ENCODE assay signal across 22 cellular contexts in genomic region chr9:21830589-21830988, GRCh38. TPM values are rescaled to one million over a fixed set of nuclear protein-coding genes. Genes with fewer than 3 reads are reported as not detected.
A peak's percentile ranks its signal among the peaks of the same experiment; 100 is the strongest.
DNase-seq lines count a peak whose midpoint lies in the region; ATAC-seq and TF ChIP-seq lines count a peak whose summit lies in the region.
"Had no signal": no experiment of that assay in that cellular context is flagged by ENCODE, and none has a peak within 500 bp of the region (broad histone marks: within the 10 kb centered on the region; RNA-seq: fewer than 3 reads in every experiment).

No MANE protein-coding gene starts in this region.

- H3K27me3 ChIP-seq in Caco-2 (replicated peaks; ENCODE audit: control insufficient read depth, insufficient read depth, low read length), result no peaks in the 10 kb centered on the region
- H3K27me3 ChIP-seq: hepatocyte had no signal

- no peak overlapping the region for H3K4me3 Mint-ChIP-seq in Caco-2 (ENCODE audit: unreplicated experiment)
- H3K4me3 Mint-ChIP-seq: nephron had no signal

- peaks cover 35% of the 10 kb centered on the region for H3K36me3 Mint-ChIP-seq in Caco-2 (ENCODE audit: insufficient read depth, unreplicated experiment)

- peaks cover 7% of the 10 kb centered on the region for H3K4me1 Mint-ChIP-seq in Caco-2 (ENCODE audit: low read depth, unreplicated experiment)
- H3K4me1 Mint-ChIP-seq: nephron had no signal

- H3K4me3 ChIP-seq in Caco-2 (ENCODE audit: low read depth, low read length), result no peak overlapping the region
- H3K4me3 ChIP-seq: hepatocyte, skin epidermis had no signal

- H3K27me3 Mint-ChIP-seq in Caco-2 (ENCODE audit: insufficient read depth, unreplicated experiment), result no peaks in the 10 kb centered on the region

- TF ChIP-seq CTCF in Caco-2 (IDR thresholded peaks at IDR 0.05; ENCODE audit: insufficient read depth in 1 of 2, low read depth in 1 of 2, low read length in 1 of 2, severe bottlenecking in 1 of 2, unreplicated experiment in 1 of 2), result no peak

- intact Hi-C loops in Caco-2 (cut with micrococcal nuclease; ENCODE audit: unreplicated experiment), result no loop called here

- no peaks in the 10 kb centered on the region for H3K9me3 Mint-ChIP-seq in Caco-2 (ENCODE audit: unreplicated experiment)
- H3K9me3 Mint-ChIP-seq: nephron had no signal

- DNase-seq in activated CD4-positive, CD25-positive, alpha-beta regulatory T cell treated with anti-CD3 and anti-CD28 coated beads, Interleukin-2, amount 50 U/mL, for 72 hours, result no peak
- DNase-seq in ELR (ENCODE audit: low read depth), result peak; percentile 38
- peak; percentile 11 for DNase-seq in astrocyte of the hippocampus (ENCODE audit: low read depth, low spot score)
- DNase-seq in kidney tubule cell (ENCODE audit: low spot score), result peak; percentile 61
- DNase-seq in Caco-2, result no peak
- no peak for DNase-seq in activated effector memory CD4-positive, alpha-beta T cell treated with anti-CD3 and anti-CD28 coated beads, Interleukin-2, amount 50 U/mL, for 16 hours
- DNase-seq: activated T-cell treated with anti-CD3 and anti-CD28 coated beads, Interleukin-2, amount 50 U/mL, for 48 hours; C1 segment of cervical spinal cord; central memory CD4-positive, alpha-beta T cell; DMS53; effector CD4-positive, alpha-beta T cell; H7; kidney; NCI-H187 treated with DMSO at 0.1 percent for 48 hours; posterior cingulate gyrus; RPMI8226; stimulated activated CD4-positive, alpha-beta T cell treated with anti-CD3 and anti-CD28 coated beads, Interleukin-4, amount 100 ng/mL, for 4 hours had no signal

- POLR2A ChIA-PET in Caco-2 (lab: Charles Lee), result no interaction called here

- no peaks in the 10 kb centered on the region; the same call in 1 of the 2 replicates for H3K36me3 ChIP-seq in Caco-2 (ENCODE audit: control insufficient read depth, insufficient read depth, low read length)

- H3K4me1 ChIP-seq in Caco-2, result peaks cover 12% of the 10 kb centered on the region

- peak; percentile 39 for ATAC-seq in activated CD4-positive, CD25-positive, alpha-beta regulatory T cell treated with anti-CD3 and anti-CD28 coated beads, Interleukin-2, amount 50 U/mL, for 24 hours
- no peak for ATAC-seq in GM19397 (IDR thresholded peaks at IDR 0.05; ENCODE audit: unreplicated experiment)

- BruUV-seq in Caco-2 (replicated peaks; lab: Mats Ljungman, UMichigan), result no TSS peak

- H3K27ac Mint-ChIP-seq in Caco-2 (ENCODE audit: unreplicated experiment), result no peak overlapping the region
- H3K27ac Mint-ChIP-seq: nephron had no signal

- CTCF ChIA-PET in Caco-2 (lab: Charles Lee), result no interaction called here

- H3K9me3 ChIP-seq in Caco-2, result no peaks in the 10 kb centered on the region

RNA-seq across cellular contexts. Expression of gene MTAP, which starts 28.2 kb away (rescaled TPM):
- total RNA-seq in Caco-2 (2022), result 42.5 and 53.3 TPM in 2 replicates

Comparison
In these comparisons a context has a peak if more than half of its experiments do, and no peak if none do; other contexts are left out.
1. DNase-seq: peak in ELR (single experiment), astrocyte of the hippocampus (single experiment) and kidney tubule cell (single experiment); none in activated CD4-positive, CD25-positive, alpha-beta regulatory T cell treated with anti-CD3 and anti-CD28 coated beads, Interleukin-2, amount 50 U/mL, for 72 hours (single experiment), Caco-2 (0 of 2) and activated effector memory CD4-positive, alpha-beta T cell treated with anti-CD3 and anti-CD28 coated beads, Interleukin-2, amount 50 U/mL, for 16 hours (single experiment).